Comparison of ENCODE assay signal across 9 cellular contexts in the genomic region with DNA sequence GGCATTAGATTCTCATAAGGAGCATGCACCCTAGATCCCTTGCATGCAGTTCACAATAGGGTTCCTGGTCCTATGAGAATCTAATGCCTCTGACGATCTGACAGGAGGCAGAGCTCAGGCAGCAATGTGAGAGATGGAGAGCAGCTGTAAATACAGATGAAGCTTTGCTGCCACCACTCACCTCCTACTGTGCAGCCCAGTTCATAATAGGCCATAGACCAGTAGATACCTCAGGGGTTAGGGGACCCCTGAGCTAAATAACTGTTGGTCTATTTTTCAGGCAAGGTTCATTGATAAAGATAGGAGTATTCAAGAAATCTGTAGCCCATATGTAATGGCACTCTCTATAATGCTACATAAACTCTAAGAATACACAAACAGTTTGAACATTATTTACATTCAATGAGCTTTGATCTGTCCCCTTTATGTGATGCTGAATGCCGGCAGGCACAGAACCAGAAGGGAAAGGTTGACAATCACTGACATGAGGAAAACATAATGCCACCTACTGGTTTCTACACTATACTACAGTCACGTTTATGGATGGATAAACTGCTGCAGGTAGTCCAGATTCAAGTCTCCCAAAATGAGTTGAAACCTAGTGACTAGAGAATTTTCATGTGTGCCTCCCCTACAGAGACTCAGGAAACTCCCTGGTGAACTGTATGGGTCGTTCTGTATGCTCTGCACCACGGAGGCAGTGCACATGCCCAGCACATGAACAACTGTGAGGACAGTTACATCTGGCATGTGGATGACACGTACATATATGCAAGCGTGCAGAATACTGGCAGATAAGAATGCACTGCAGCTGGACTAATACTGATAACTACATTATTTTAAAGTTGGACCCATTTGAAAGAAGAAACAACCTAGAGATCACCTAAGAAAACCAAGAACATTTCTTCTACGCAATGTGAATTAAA.
DNase-seq lines count a peak whose midpoint lies in the region; ATAC-seq and TF ChIP-seq lines count a peak whose summit lies in the region.
"Had no signal": no experiment of that assay in that cellular context is flagged by ENCODE, and none has a peak within 500 bp of the region (broad histone marks: within the 10 kb centered on the region; RNA-seq: fewer than 3 reads in every experiment).

No MANE protein-coding gene starts in this region.

- POLR2A ChIA-PET in RWPE1 (lab: Yijun Ruan, JAX; ENCODE audit: low non-redundant PET) = no interaction called here

- CTCF ChIA-PET in RWPE1 (lab: Yijun Ruan, JAX) = interaction anchor here (0.6 to 1.2 kb wide), 14 partner anchors 9 to 313 kb away, joined by 3 to 5 read pairs (median 3); no protein-coding TSS in a partner anchor

- DNase-seq in DMS79 treated with DMSO at 0.1 percent for 48 hours (lab: John Stamatoyannopoulos, UW) (peak; percentile 30), DMS79 (lab: John Stamatoyannopoulos, UW) (no peak), RWPE1 (ENCODE audit: low spot score) (peak; percentile 29), fibroblast of mammary gland (ENCODE audit: low read depth) (peak; percentile 45), renal cortical epithelial cell (ENCODE audit: low read depth) (peak; percentile 60), NCI-H226 (no peak)
- peak; percentile 21 for DNase-seq in Jurkat, Clone E6-1 (ENCODE audit: low read depth, low spot score)

- no peak overlapping the region for H3K4me3 ChIP-seq in Jurkat, Clone E6-1 (ENCODE audit: low read length)
- no peak overlapping the region for H3K4me3 ChIP-seq in fibroblast of mammary gland (ENCODE audit: control insufficient read depth, low read depth, low read length)
- H3K4me3 ChIP-seq: BLaER1 treated with 17β-estradiol and CSF1 and Interleukin-3, amounts not matched to agents 10 nM and 100 nM had no signal

- ATAC-seq in GM21737 (IDR thresholded peaks at IDR 0.05; ENCODE audit: unreplicated experiment) = peak; percentile 80

- TF ChIP-seq CTCF in RWPE1 (conservative IDR thresholded peaks at IDR 0.05; ENCODE audit: low read depth) (peak; percentile 55), fibroblast of mammary gland (conservative IDR thresholded peaks at IDR 0.05; ENCODE audit: control insufficient read depth, insufficient read depth, low read depth, low read length) (peak; percentile 56)

- no peak overlapping the region for H3K27ac ChIP-seq in RWPE1
- H3K27ac ChIP-seq: BLaER1 treated with 17β-estradiol and CSF1 and Interleukin-3, amounts not matched to agents 10 nM and 100 nM had no signal

Comparison
In these comparisons a context has a peak if more than half of its experiments do, and no peak if none do; other contexts are left out.
1. DNase-seq: peak in DMS79 treated with DMSO at 0.1 percent for 48 hours (single experiment), Jurkat, Clone E6-1 (single experiment), RWPE1 (single experiment), fibroblast of mammary gland (single experiment) and renal cortical epithelial cell (single experiment); none in DMS79 (single experiment) and NCI-H226 (single experiment).